8 cellular contexts compared by ENCODE assay signal in genomic region chr6:149923327-149923986, GRCh38. TPM values are rescaled to one million over a fixed set of nuclear protein-coding genes. Genes with fewer than 3 reads are reported as not detected.
A peak's percentile ranks its signal among the peaks of the same experiment; 100 is the strongest.
DNase-seq lines count a peak whose midpoint lies in the region; ATAC-seq, FAIRE-seq and TF ChIP-seq lines count a peak whose summit lies in the region.

No MANE protein-coding gene starts in this region.

- peak; percentile 28 to 55 (median 38) for ATAC-seq in T-cell (replicated peaks in 1 of 4)
- no peak for ATAC-seq in HG03432 (IDR thresholded peaks at IDR 0.05; ENCODE audit: unreplicated experiment)

- POLR2A ChIA-PET in T-cell (lab: Charles Lee) = no interaction called here

- H3K9me3 Mint-ChIP-seq in Calu3 (ENCODE audit: low read depth, unreplicated experiment) = no peaks in the 10 kb centered on the region
- H3K9me3 Mint-ChIP-seq in T-cell = no peaks in the 10 kb centered on the region
- H3K9me3 Mint-ChIP-seq in progenitor cell of endocrine pancreas (ENCODE audit: low read depth) = no peaks in the 10 kb centered on the region

- CTCF ChIA-PET in Calu3 (lab: Charles Lee) (no interaction called here), T-cell (lab: Charles Lee) (interaction anchor here (1.1 to 1.3 kb wide), 2 partner anchors 88 to 94 kb away, joined by 4 to 6 read pairs; no protein-coding TSS in a partner anchor)

- DNase-seq in Calu3 (no peak), T-cell (no peak), fibroblast of villous mesenchyme (ENCODE audit: low read depth) (no peak), progenitor cell of endocrine pancreas (ENCODE audit: low spot score, unreplicated experiment) (no peak), NCI-H748 (lab: John Stamatoyannopoulos, UW; ENCODE audit: unreplicated experiment) (no peak), GM12892 (ENCODE audit: insufficient read length) (no peak), GM19239 (ENCODE audit: insufficient read length, low spot score) (no peak)

- no TSS peak for BruUV-seq in Calu3 (replicated peaks; lab: Mats Ljungman, UMichigan)

- peaks cover 7% of the 10 kb centered on the region for H3K4me1 Mint-ChIP-seq in Calu3 (ENCODE audit: low read depth, unreplicated experiment)
- peaks cover 21 to 34% (median 31%) of the 10 kb centered on the region in 3 donors for H3K4me1 Mint-ChIP-seq in T-cell
- peaks cover 7% of the 10 kb centered on the region for H3K4me1 Mint-ChIP-seq in progenitor cell of endocrine pancreas (ENCODE audit: low read depth)

- H3K4me3 Mint-ChIP-seq in Calu3 (ENCODE audit: low read depth, unreplicated experiment) = peak overlapping the region; percentile 82
- H3K4me3 Mint-ChIP-seq in T-cell = peak overlapping the region; percentile 78 to 84 (median 81)
- H3K4me3 Mint-ChIP-seq in progenitor cell of endocrine pancreas (ENCODE audit: low read depth) = peak overlapping the region; percentile 68

- no peak for TF ChIP-seq POLR2A in GM12892 (IDR thresholded peaks at IDR 0.05; ENCODE audit: low read depth, low read length)

- H3K27me3 Mint-ChIP-seq in Calu3 (ENCODE audit: unreplicated experiment) (peaks cover 29% of the 10 kb centered on the region), T-cell (peaks cover 67 to 84% of the 10 kb centered on the region in 2 donors), progenitor cell of endocrine pancreas (peaks cover 90% of the 10 kb centered on the region)

- TF ChIP-seq CTCF in Calu3 (IDR thresholded peaks at IDR 0.05; ENCODE audit: unreplicated experiment) = no peak
- TF ChIP-seq CTCF in fibroblast of villous mesenchyme (IDR thresholded peaks at IDR 0.05; ENCODE audit: insufficient read depth, low read depth, low read length) = no peak
- TF ChIP-seq CTCF in progenitor cell of endocrine pancreas (IDR thresholded peaks at IDR 0.05; ENCODE audit: unreplicated experiment) = no peak

- intact Hi-C loops in Calu3 (cut with micrococcal nuclease; ENCODE audit: unreplicated experiment) = loop anchor here (10.0 kb wide), 2 partner anchors 59 to 379 kb away; partner anchors contain the start of genes LRP11 and PPIL4

- H3K27ac Mint-ChIP-seq in Calu3 (ENCODE audit: unreplicated experiment) (peak overlapping the region; percentile 71), T-cell (peak overlapping the region in 1 of 2 donors; percentile 5), progenitor cell of endocrine pancreas (peak overlapping the region; percentile 85)

- no peak for FAIRE-seq in GM12892 (lab: Jason Lieb, UNC)
- FAIRE-seq in GM19239 (lab: Jason Lieb, UNC) = no peak

- peak overlapping the region; percentile 60 for H3K4me3 ChIP-seq in fibroblast of villous mesenchyme (ENCODE audit: low read depth, low read length)

- H3K36me3 Mint-ChIP-seq in Calu3 (ENCODE audit: insufficient read depth, unreplicated experiment) = peaks cover 11% of the 10 kb centered on the region
- no peaks in the 10 kb centered on the region for H3K36me3 Mint-ChIP-seq in T-cell
- H3K36me3 Mint-ChIP-seq in progenitor cell of endocrine pancreas (ENCODE audit: insufficient read depth) = no peaks in the 10 kb centered on the region

RNA-seq across cellular contexts. Expression of gene RAET1G, which starts 0.5 kb away (rescaled TPM):
- total RNA-seq in Calu3 (2022) (0.54 TPM in 1 of 2 replicates, not detected in the other), T-cell (not detected), fibroblast of villous mesenchyme (1.3 TPM in 2 replicates), progenitor cell of endocrine pancreas (not detected in 2 replicates)
- polyA plus RNA-seq in GM12892 (2012; ENCODE audit: missing spikeins) = not detected

RNA-seq across cellular contexts. Expression of gene ULBP2, which starts 18.4 kb away (rescaled TPM):
- total RNA-seq in Calu3 (2022) (7.1 and 7.6 TPM in 2 replicates), T-cell (1 to 10 TPM in 2 of 5 donors, under 1 TPM in 1, not detected in 2; 0.20 to 3.9 (median 1.6) TPM), fibroblast of villous mesenchyme (4.5 and 6.9 TPM in 2 replicates), progenitor cell of endocrine pancreas (not detected in 2 replicates)
- polyA plus RNA-seq in GM12892 (2012; ENCODE audit: missing spikeins) = not detected

RNA-seq across cellular contexts. Expression of gene RAET1E, which starts 25.5 kb away (rescaled TPM):
- 0.22 TPM in 1 of 2 replicates, not detected in the other for total RNA-seq in Calu3 (2022)
- total RNA-seq in T-cell = not detected
- under 0.01 TPM in 1 of 2 replicates, not detected in the other for total RNA-seq in fibroblast of villous mesenchyme
- not detected in 2 replicates for total RNA-seq in progenitor cell of endocrine pancreas
- not detected for polyA plus RNA-seq in GM12892 (2012; ENCODE audit: missing spikeins)

RNA-seq across cellular contexts. Expression of gene ULBP1, which starts 40.3 kb away (rescaled TPM):
- total RNA-seq in Calu3 (2022) (2.2 and 2.5 TPM in 2 replicates), T-cell (under 1 TPM in 4 of 5 donors, not detected in 1; 0.13 to 0.23 (median 0.14) TPM), fibroblast of villous mesenchyme (0.43 and 1.6 TPM in 2 replicates), progenitor cell of endocrine pancreas (0.60 and 0.64 TPM in 2 replicates)
- polyA plus RNA-seq in GM12892 (2012; ENCODE audit: missing spikeins) = 0.08 TPM

RNA-seq across cellular contexts. Expression of gene LRP11, which starts 59.3 kb away (rescaled TPM):
- 27.4 and 31.1 TPM in 2 replicates for total RNA-seq in Calu3 (2022)
- total RNA-seq in T-cell = 1 to 10 TPM in 4 of 5 donors, not detected in 1; 2.1 to 4.3 (median 2.7) TPM
- 97.2 and 97.6 TPM in 2 replicates for total RNA-seq in fibroblast of villous mesenchyme
- total RNA-seq in progenitor cell of endocrine pancreas = 45.0 and 63.3 TPM in 2 replicates
- not detected for polyA plus RNA-seq in GM12892 (2012; ENCODE audit: missing spikeins)
